Comparison of ENCODE assay signal across 33 cellular contexts in genomic region chr22:50711446-50712340, GRCh38. TPM values are rescaled to one million over a fixed set of nuclear protein-coding genes. Genes with fewer than 3 reads are reported as not detected.
DNase-seq lines count a peak whose midpoint lies in the region; ATAC-seq and TF ChIP-seq lines count a peak whose summit lies in the region.
"Had no signal": no experiment of that assay in that cellular context is flagged by ENCODE, and none has a peak within 500 bp of the region (broad histone marks: within the 10 kb centered on the region; RNA-seq: fewer than 3 reads in every experiment).

No MANE protein-coding gene starts in this region.

- intact Hi-C loops in lower lobe of right lung (cut with DNase I) (no loop called here), esophagus squamous epithelium (cut with DNase I) (no loop called here)

- H3K36me3 Mint-ChIP-seq in activated CD8-positive, alpha-beta memory T cell treated with anti-CD3 and anti-CD28 coated beads, Interleukin-2, amount 10 ng/mL, durations not matched to agents 7 days and 5 days = no peaks in the 10 kb centered on the region
- H3K36me3 Mint-ChIP-seq: CD8-positive, alpha-beta memory T cell had no signal

- peaks cover 39% of the 10 kb centered on the region for H3K4me1 ChIP-seq in BLaER1
- H3K4me1 ChIP-seq in lower lobe of right lung = peaks cover 34% of the 10 kb centered on the region
- H3K4me1 ChIP-seq in esophagus squamous epithelium = peaks cover 0 to 10% (median 5%) of the 10 kb centered on the region in 3 donors
- H3K4me1 ChIP-seq: tibial artery had no signal

- H3K9me3 Mint-ChIP-seq in activated CD8-positive, alpha-beta memory T cell treated with anti-CD3 and anti-CD28 coated beads, Interleukin-2, amount 10 ng/mL, durations not matched to agents 7 days and 5 days (ENCODE audit: low read depth) = no peaks in the 10 kb centered on the region
- H3K9me3 Mint-ChIP-seq: activated B cell treated with CpG ODN at 0.5 μM for 24 hours; CD8-positive, alpha-beta memory T cell; nephron; stimulated activated naive CD8-positive, alpha-beta T cell treated with anti-CD3 and anti-CD28 coated beads, Interleukin-15, Interleukin-2, amounts not matched to agents 100 ng/mL and 50 ng/mL, for 24 hours had no signal

- CTCF ChIA-PET in activated CD8-positive, alpha-beta memory T cell treated with anti-CD3 and anti-CD28 coated beads, Interleukin-2, amount 10 ng/mL, durations not matched to agents 7 days and 5 days (lab: Charles Lee) = no interaction called here

- no peak for TF ChIP-seq POLR2A in NB4 (IDR thresholded peaks at IDR 0.05; ENCODE audit: extremely low read depth, insufficient read length)
- no peak for TF ChIP-seq POLR2A in esophagus squamous epithelium (IDR thresholded peaks at IDR 0.05)

- peak; percentile 83 for DNase-seq in NB4 (ENCODE audit: low read depth)
- DNase-seq in lower lobe of right lung = peak; percentile 34
- DNase-seq in esophagus squamous epithelium (lab: John Stamatoyannopoulos, UW) = no peak
- no peak for DNase-seq in iPS-NIHi11 (ENCODE audit: low spot score)
- DNase-seq in activated CD8-positive, alpha-beta memory T cell treated with anti-CD3 and anti-CD28 coated beads, Interleukin-2, amount 10 ng/mL, durations not matched to agents 7 days and 5 days = no peak
- no peak for DNase-seq in NCI-H1417 treated with DMSO at 0.1 percent for 48 hours (lab: John Stamatoyannopoulos, UW)
- DNase-seq: activated B cell treated with CpG ODN at 0.5 μM for 24 hours; activated T-cell treated with anti-CD3 and anti-CD28 coated beads, Interleukin-2, amount 50 U/mL, for 48 hours; CD8-positive, alpha-beta memory T cell; cerebellar nuclear complex; DMS153; KBM-7; mammary epithelial cell; NCI-H1105 treated with DMSO at 0.1 percent for 48 hours; NCI-H1930; NCI-H510A treated with DMSO at 0.1 percent for 48 hours; SK-N-SH; stimulated activated CD4-positive, alpha-beta T cell treated with anti-CD3 and anti-CD28 coated beads, Interleukin-1b, Interleukin-23, amount 100 ng/mL, for 48 hours; tibial artery had no signal

- H3K9me3 ChIP-seq in BLaER1 (no peaks in the 10 kb centered on the region), lower lobe of right lung (no peaks in the 10 kb centered on the region), esophagus squamous epithelium (no peaks in the 10 kb centered on the region)
- H3K9me3 ChIP-seq: mucosa of descending colon, SK-N-SH, tibial artery had no signal

- H3K4me1 Mint-ChIP-seq in activated CD8-positive, alpha-beta memory T cell treated with anti-CD3 and anti-CD28 coated beads, Interleukin-2, amount 10 ng/mL, durations not matched to agents 7 days and 5 days = no peaks in the 10 kb centered on the region
- H3K4me1 Mint-ChIP-seq: activated B cell treated with CpG ODN at 0.5 μM for 24 hours, nephron had no signal

- H3K4me3 ChIP-seq in BLaER1 (no peak overlapping the region), NB4 (ENCODE audit: low read depth, low read length) (no peak overlapping the region), lower lobe of right lung (no peak overlapping the region), esophagus squamous epithelium (no peak overlapping the region)
- H3K4me3 ChIP-seq: mucosa of descending colon, smooth muscle cell, tibial artery had no signal

- peak overlapping the region; percentile 66 for H3K9ac ChIP-seq in BLaER1
- H3K9ac ChIP-seq: SK-N-SH had no signal

- WGBS in esophagus squamous epithelium, 2 donors = 31 to 64% methylated on average over 5 of the region's 16 CpGs

- no peak overlapping the region for H3K4me3 Mint-ChIP-seq in activated CD8-positive, alpha-beta memory T cell treated with anti-CD3 and anti-CD28 coated beads, Interleukin-2, amount 10 ng/mL, durations not matched to agents 7 days and 5 days
- H3K4me3 Mint-ChIP-seq: activated B cell treated with CpG ODN at 0.5 μM for 24 hours; CD8-positive, alpha-beta memory T cell; nephron; stimulated activated naive CD8-positive, alpha-beta T cell treated with anti-CD3 and anti-CD28 coated beads, Interleukin-15, Interleukin-2, amounts not matched to agents 100 ng/mL and 50 ng/mL, for 24 hours had no signal

- TF ChIP-seq CTCF in NB4 (IDR thresholded peaks at IDR 0.05; ENCODE audit: low read depth, low read length) = no peak
- no peak for TF ChIP-seq CTCF in lower lobe of right lung (IDR thresholded peaks at IDR 0.05)
- TF ChIP-seq CTCF in esophagus squamous epithelium (IDR thresholded peaks at IDR 0.05) = no peak

- ATAC-seq in esophagus mucosa (peak; percentile 13), lower lobe of right lung (no peak)
- no peak for ATAC-seq in activated CD8-positive, alpha-beta memory T cell treated with anti-CD3 and anti-CD28 coated beads, Interleukin-2, amount 10 ng/mL, durations not matched to agents 7 days and 5 days
- ATAC-seq: mucosa of descending colon had no signal

- H3K27me3 Mint-ChIP-seq in activated CD8-positive, alpha-beta memory T cell treated with anti-CD3 and anti-CD28 coated beads, Interleukin-2, amount 10 ng/mL, durations not matched to agents 7 days and 5 days = peaks cover 10% of the 10 kb centered on the region
- H3K27me3 Mint-ChIP-seq: activated B cell treated with CpG ODN at 0.5 μM for 24 hours; stimulated activated naive CD8-positive, alpha-beta T cell treated with anti-CD3 and anti-CD28 coated beads, Interleukin-15, Interleukin-2, amounts not matched to agents 100 ng/mL and 50 ng/mL, for 24 hours had no signal

- H3K36me3 ChIP-seq in BLaER1 (peaks cover 58% of the 10 kb centered on the region), lower lobe of right lung (peaks cover 6% of the 10 kb centered on the region), esophagus squamous epithelium (peaks cover 0 to 25% (median 0%) of the 10 kb centered on the region in 3 donors)
- H3K36me3 ChIP-seq: tibial artery had no signal

- H4K20me1 ChIP-seq in BLaER1 = 0 out of 2 replicates have a peak, but pooled peaks cover 7% of the 10 kb centered on the region

- H3K27me3 ChIP-seq in BLaER1 (no peaks in the 10 kb centered on the region), lower lobe of right lung (ENCODE audit: low read depth) (no peaks in the 10 kb centered on the region), esophagus squamous epithelium (no peaks in the 10 kb centered on the region)

- no peak overlapping the region for H3K27ac Mint-ChIP-seq in activated CD8-positive, alpha-beta memory T cell treated with anti-CD3 and anti-CD28 coated beads, Interleukin-2, amount 10 ng/mL, durations not matched to agents 7 days and 5 days
- H3K27ac Mint-ChIP-seq: activated B cell treated with CpG ODN at 0.5 μM for 24 hours; CD8-positive, alpha-beta memory T cell; nephron; stimulated activated naive CD8-positive, alpha-beta T cell treated with anti-CD3 and anti-CD28 coated beads, Interleukin-15, Interleukin-2, amounts not matched to agents 100 ng/mL and 50 ng/mL, for 24 hours had no signal

- peak overlapping the region; percentile 81 for H3K27ac ChIP-seq in BLaER1
- no peak overlapping the region for H3K27ac ChIP-seq in lower lobe of right lung
- no peak overlapping the region for H3K27ac ChIP-seq in esophagus squamous epithelium
- H3K27ac ChIP-seq: epithelial cell of prostate, tibial artery had no signal

- H3K4me2 ChIP-seq in BLaER1 = peak overlapping the region; percentile 78
- H3K4me2 ChIP-seq: SK-N-SH, smooth muscle cell had no signal

RNA-seq across cellular contexts. Expression of gene ACR, which starts 26.3 kb away (rescaled TPM):
- total RNA-seq in esophagus mucosa (0.40 TPM), lower lobe of right lung (0.62 TPM), esophagus squamous epithelium (not detected)
- total RNA-seq in activated CD8-positive, alpha-beta memory T cell treated with anti-CD3 and anti-CD28 coated beads, Interleukin-2, amount 10 ng/mL, durations not matched to agents 7 days and 5 days = not detected
- total RNA-seq: activated B cell treated with CpG ODN at 0.5 μM for 24 hours; CD8-positive, alpha-beta memory T cell; HT-29; kidney epithelial cell; mammary epithelial cell; MCF 10A; OCI-LY7; osteocyte; renal cortical epithelial cell; T-helper 1 cell treated with Interleukin-12 subunit alpha and Interleukin-12 subunit beta and Interleukin-4 antibody, amounts not matched to agents 30 ng/mL and 1 ng/mL, for 36 hours had no signal

RNA-seq across cellular contexts. Expression of gene SHANK3, which starts 39.1 kb away (rescaled TPM):
- total RNA-seq in esophagus mucosa = 5.9 TPM
- total RNA-seq in lower lobe of right lung = 50.6 TPM
- total RNA-seq in esophagus squamous epithelium = 1 to 10 TPM; 3.7 to 5.9 (median 4.5) TPM
- under 1 TPM in 1 of 2 experiments, not detected in 1; 0.05 TPM for total RNA-seq in activated CD8-positive, alpha-beta memory T cell treated with anti-CD3 and anti-CD28 coated beads, Interleukin-2, amount 10 ng/mL, durations not matched to agents 7 days and 5 days
- total RNA-seq: activated B cell treated with CpG ODN at 0.5 μM for 24 hours; HT-29; T-helper 1 cell treated with Interleukin-12 subunit alpha and Interleukin-12 subunit beta and Interleukin-4 antibody, amounts not matched to agents 30 ng/mL and 1 ng/mL, for 36 hours had no signal

Comparison
In these comparisons a context has a peak if more than half of its experiments do, and no peak if none do; other contexts are left out.
1. DNase-seq: peak in NB4 (single experiment) and lower lobe of right lung (single experiment); none in esophagus squamous epithelium (single experiment), iPS-NIHi11 (single experiment), activated CD8-positive, alpha-beta memory T cell treated with anti-CD3 and anti-CD28 coated beads, Interleukin-2, amount 10 ng/mL, durations not matched to agents 7 days and 5 days (single experiment) and NCI-H1417 treated with DMSO at 0.1 percent for 48 hours (single experiment).